ENCODE assay signal across 24 cellular contexts in the genomic region with DNA sequence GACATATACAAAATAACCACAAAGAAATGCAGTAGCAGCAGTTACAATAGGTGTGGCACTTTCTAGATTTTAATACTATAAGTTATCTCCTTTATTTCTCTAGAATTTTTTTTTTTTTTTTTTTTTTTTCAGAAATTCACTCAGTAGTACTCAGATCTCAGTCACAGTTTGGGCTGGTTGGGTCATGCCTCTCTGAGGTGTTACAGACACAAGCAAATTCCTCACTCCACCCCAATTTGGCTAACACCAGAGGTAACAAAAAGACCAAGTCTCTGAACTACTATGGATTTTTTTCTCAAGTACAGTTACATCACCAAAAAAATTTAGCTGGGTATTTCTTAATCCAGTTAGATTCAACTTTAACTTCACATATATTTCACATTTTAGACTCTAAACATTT.
"Had no signal": no experiment of that assay in that cellular context is flagged by ENCODE, and none has a peak within 500 bp of the region (broad histone marks: within the 10 kb centered on the region; RNA-seq: fewer than 3 reads in every experiment).

No MANE protein-coding gene starts in this region.

- ATAC-seq: effector memory CD8-positive, alpha-beta T cell; esophagus mucosa; gastroesophageal sphincter; heart left ventricle; left cardiac atrium; left lung; naive thymus-derived CD4-positive, alpha-beta T cell; right lobe of liver; stimulated activated naive B cell treated with anti-CD40 and anti-IgM and Interleukin-4, amounts not matched to agents 10 μg/mL and 1 μg/mL and 100 μg/mL, for 72 hours; upper lobe of right lung had no signal

- H3K9me3 ChIP-seq: gastroesophageal sphincter, heart left ventricle, left lung, right lobe of liver, suprapubic skin, transverse colon, upper lobe of right lung, vagina had no signal

- H3K27ac ChIP-seq: coronary artery, gastroesophageal sphincter, heart left ventricle, hepatocyte, left lung, neural progenitor cell, parathyroid adenoma, right lobe of liver, suprapubic skin, transverse colon, upper lobe of right lung, vagina had no signal

- H3K4me1 ChIP-seq: gastroesophageal sphincter, heart left ventricle, left lung, parathyroid adenoma, right lobe of liver, suprapubic skin, transverse colon, upper lobe of right lung, vagina had no signal

- H3K4me3 ChIP-seq: coronary artery, gastroesophageal sphincter, heart left ventricle, hepatocyte, left lung, neural progenitor cell, right lobe of liver, suprapubic skin, transverse colon, upper lobe of right lung, vagina had no signal

- DNase-seq: dermis blood vessel endothelial cell; effector memory CD8-positive, alpha-beta T cell; foreskin fibroblast; heart left ventricle; left cardiac atrium; left lung; mesendoderm; midbrain; naive thymus-derived CD4-positive, alpha-beta T cell; right lobe of liver; small intestine; stimulated activated CD4-positive, alpha-beta T cell treated with anti-CD3 and anti-CD28 coated beads, Interleukin-15, amount 100 ng/mL, for 24 hours; stimulated activated CD4-positive, alpha-beta T cell treated with anti-CD3 and anti-CD28 coated beads, Interleukin-2, amount 100 ng/mL, for 48 hours; stimulated activated naive B cell treated with anti-CD40 and anti-IgM and Interleukin-4, amounts not matched to agents 10 μg/mL and 1 μg/mL and 100 μg/mL, for 72 hours; transverse colon; upper lobe of right lung had no signal

- H3K27me3 ChIP-seq: gastroesophageal sphincter, heart left ventricle, hepatocyte, left lung, neural progenitor cell, right lobe of liver, suprapubic skin, transverse colon, upper lobe of right lung, vagina had no signal

- H3K36me3 ChIP-seq: gastroesophageal sphincter, heart left ventricle, left lung, neural progenitor cell, right lobe of liver, suprapubic skin, transverse colon, upper lobe of right lung, vagina had no signal
